In genomic region chr22:26620197-26620596, GRCh38 we compare ENCODE assay signal across 38 cellular contexts. TPM values are rescaled to one million over a fixed set of nuclear protein-coding genes. Genes with fewer than 3 reads are reported as not detected.
"Had no signal": no experiment of that assay in that cellular context is flagged by ENCODE, and none has a peak within 500 bp of the region (broad histone marks: within the 10 kb centered on the region; RNA-seq: fewer than 3 reads in every experiment).

No MANE protein-coding gene starts in this region.

- H3K9me3 ChIP-seq: MG63 had no signal

- H3K27ac ChIP-seq: RWPE1 had no signal

- H3K27me3 Mint-ChIP-seq: activated CD8-positive, alpha-beta T cell treated with anti-CD3 and anti-CD28 coated beads for 36 hours; activated naive CD8-positive, alpha-beta T cell; activated naive CD8-positive, alpha-beta T cell treated with anti-CD3 and anti-CD28 coated beads, Interleukin-2, amount 50 U/mL, for 24 hours had no signal

- DNase-seq: activated CD4-positive, alpha-beta T cell treated with anti-CD3 and anti-CD28 coated beads, Interleukin-2, amount 10 ng/mL, durations not matched to agents 24 days and 14 days; activated CD4-positive, alpha-beta T cell treated with anti-CD3 and anti-CD28 coated beads, Interleukin-2, amount 50 U/mL, for 4 hours; activated CD8-positive, alpha-beta T cell treated with anti-CD3 and anti-CD28 coated beads for 36 hours; activated effector memory CD4-positive, alpha-beta T cell treated with Interleukin-2 at 50 U/mL for 16 hours; activated naive CD4-positive, alpha-beta T cell treated with anti-CD3 and anti-CD28 coated beads, Interleukin-2, amount 10 ng/mL, durations not matched to agents 7 days and 5 days; activated naive CD8-positive, alpha-beta T cell treated with anti-CD3 and anti-CD28 coated beads, Interleukin-2, amount 50 U/mL, for 24 hours; activated T-cell treated with anti-CD3 and anti-CD28 coated beads, Interleukin-2, amount 50 U/mL, for 48 hours; anterior cingulate cortex; caudate nucleus; Kasumi-1; MG63; NCI-H1048; NCI-H1105 treated with DMSO at 0.1 percent for 48 hours; NCI-H1436; NCI-H1694; NCI-H1930; NCI-H2081 treated with DMSO at 0.1 percent for 48 hours; NCI-H226; NCI-H446 treated with DMSO at 0.1 percent for 48 hours; NCI-H524 treated with DMSO at 0.1 percent for 48 hours; NCI-H748 treated with DMSO at 0.1 percent for 48 hours; NK-92 treated with Interleukin-12 subunit alpha and Interleukin-12 subunit beta, amount 100 ng/mL, for 24 hours; PC-3; SIG-M5; T-helper 1 cell; T1000 had no signal

- H3K9me3 Mint-ChIP-seq: activated CD8-positive, alpha-beta T cell treated with anti-CD3 and anti-CD28 coated beads for 36 hours; activated naive CD4-positive, alpha-beta T cell treated with anti-CD3 and anti-CD28 coated beads, Interleukin-2, amount 10 ng/mL, durations not matched to agents 7 days and 5 days; activated naive CD8-positive, alpha-beta T cell treated with anti-CD3 and anti-CD28 coated beads, Interleukin-2, amount 50 U/mL, for 24 hours had no signal

- H3K36me3 Mint-ChIP-seq: activated naive CD4-positive, alpha-beta T cell treated with anti-CD3 and anti-CD28 coated beads, Interleukin-2, amount 10 ng/mL, durations not matched to agents 7 days and 5 days; activated naive CD8-positive, alpha-beta T cell; brain had no signal

- H3K4me3 Mint-ChIP-seq: activated CD4-positive, alpha-beta T cell treated with anti-CD3 and anti-CD28 coated beads, Interleukin-2, amount 10 ng/mL, durations not matched to agents 24 days and 14 days; activated CD8-positive, alpha-beta T cell treated with anti-CD3 and anti-CD28 coated beads for 36 hours; activated naive CD4-positive, alpha-beta T cell treated with anti-CD3 and anti-CD28 coated beads, Interleukin-2, amount 10 ng/mL, durations not matched to agents 7 days and 5 days; activated naive CD8-positive, alpha-beta T cell; activated naive CD8-positive, alpha-beta T cell treated with anti-CD3 and anti-CD28 coated beads, Interleukin-2, amount 50 U/mL, for 24 hours; brain had no signal

- H3K36me3 ChIP-seq: MG63 had no signal

- H3K27ac Mint-ChIP-seq: activated CD4-positive, alpha-beta T cell treated with anti-CD3 and anti-CD28 coated beads, Interleukin-2, amount 10 ng/mL, durations not matched to agents 24 days and 14 days; activated CD8-positive, alpha-beta T cell treated with anti-CD3 and anti-CD28 coated beads for 36 hours; activated naive CD4-positive, alpha-beta T cell treated with anti-CD3 and anti-CD28 coated beads, Interleukin-2, amount 10 ng/mL, durations not matched to agents 7 days and 5 days; activated naive CD8-positive, alpha-beta T cell; activated naive CD8-positive, alpha-beta T cell treated with anti-CD3 and anti-CD28 coated beads, Interleukin-2, amount 50 U/mL, for 24 hours had no signal

- FAIRE-seq: bronchial epithelial cell, colon, RCC 7860, TTC549 had no signal

- H3K4me3 ChIP-seq: MG63 had no signal

- H3K27me3 ChIP-seq: MG63 had no signal

RNA-seq across cellular contexts. Expression of gene CRYBA4, which starts 1.6 kb away (rescaled TPM):
- total RNA-seq: activated CD4-positive, alpha-beta T cell treated with anti-CD3 and anti-CD28 coated beads, Interleukin-2, amount 10 ng/mL, durations not matched to agents 24 days and 14 days; activated CD8-positive, alpha-beta memory T cell treated with anti-CD3 and anti-CD28 coated beads for 36 hours; activated CD8-positive, alpha-beta T cell treated with anti-CD3 and anti-CD28 coated beads for 36 hours; bronchial epithelial cell; cerebellum; PC-3; Right ventricle myocardium inferior; T-helper 2 cell treated with Interferon-gamma antibody and Interleukin-4, amounts not matched to agents 100 ng/mL and 5 ng/mL, for 36 hours had no signal

RNA-seq across cellular contexts. Expression of gene CRYBB1, which starts 2.4 kb away (rescaled TPM):
- total RNA-seq: activated CD4-positive, alpha-beta T cell treated with anti-CD3 and anti-CD28 coated beads, Interleukin-2, amount 10 ng/mL, durations not matched to agents 24 days and 14 days; activated CD8-positive, alpha-beta memory T cell treated with anti-CD3 and anti-CD28 coated beads for 36 hours; activated CD8-positive, alpha-beta T cell treated with anti-CD3 and anti-CD28 coated beads for 36 hours; bronchial epithelial cell; PC-3; SK-MEL-5; T-helper 2 cell treated with Interferon-gamma antibody and Interleukin-4, amounts not matched to agents 100 ng/mL and 5 ng/mL, for 36 hours had no signal
